17 cellular contexts compared by ENCODE assay signal in genomic region chr22:29330291-29330690, GRCh38. TPM values are rescaled to one million over a fixed set of nuclear protein-coding genes. Genes with fewer than 3 reads are reported as not detected.
DNase-seq lines count a peak whose midpoint lies in the region; ATAC-seq, FAIRE-seq and TF ChIP-seq lines count a peak whose summit lies in the region.
"Had no signal": no experiment of that assay in that cellular context is flagged by ENCODE, and none has a peak within 500 bp of the region (broad histone marks: within the 10 kb centered on the region; RNA-seq: fewer than 3 reads in every experiment).

No MANE protein-coding gene starts in this region.

- CTCF ChIA-PET in HepG2 (lab: Yijun Ruan, JAX; ENCODE audit: low intra/inter-chr PET ratio, low total read pairs) = no interaction called here

- H3K27ac Mint-ChIP-seq in HFFc6 (peak overlapping the region; percentile 84), nephron (peak overlapping the region; percentile 61 to 73 (median 63))
- no peak overlapping the region for H3K27ac Mint-ChIP-seq in stimulated activated memory B cell treated with anti-CD40 and anti-IgM and Interleukin-4, amounts not matched to agents 10 μg/mL and 1 μg/mL and 100 μg/mL, for 72 hours

- peaks cover 20% of the 10 kb centered on the region for H3K4me1 Mint-ChIP-seq in HFFc6 (ENCODE audit: low read depth)
- peaks cover 27% of the 10 kb centered on the region for H3K4me1 Mint-ChIP-seq in nephron
- H3K4me1 Mint-ChIP-seq in stimulated activated memory B cell treated with anti-CD40 and anti-IgM and Interleukin-4, amounts not matched to agents 10 μg/mL and 1 μg/mL and 100 μg/mL, for 72 hours = no peaks in the 10 kb centered on the region

- no peak for TF ChIP-seq RAD21 in HepG2 (CRISPR knock-in tag; IDR thresholded peaks at IDR 0.05)

- no peak for TF ChIP-seq EP300 in HepG2 (IDR thresholded peaks at IDR 0.05; ENCODE audit: low read depth in 2 of 2, low read length in 2 of 2)
- no peak for TF ChIP-seq EP300 in HepG2 (CRISPR knock-in tag; IDR thresholded peaks at IDR 0.05; ENCODE audit: borderline replicate concordance)

- H3K9me3 Mint-ChIP-seq in HFFc6 (no peaks in the 10 kb centered on the region), nephron (no peaks in the 10 kb centered on the region)
- H3K9me3 Mint-ChIP-seq in stimulated activated memory B cell treated with anti-CD40 and anti-IgM and Interleukin-4, amounts not matched to agents 10 μg/mL and 1 μg/mL and 100 μg/mL, for 72 hours = no peaks in the 10 kb centered on the region
- H3K9me3 Mint-ChIP-seq: H9 had no signal

- in situ Hi-C loops in HepG2 (cut with HindIII; ENCODE audit: extremely low pct_ligation_motif_present, low pct_unique_long_range_greater_than_20kb) = no loop called here

- H3K9ac ChIP-seq in HepG2 (ENCODE audit: insufficient read depth, low read depth, low read length) = no peak overlapping the region

- H3K36me3 Mint-ChIP-seq in HFFc6 (ENCODE audit: low read depth) (no peaks in the 10 kb centered on the region; the same call in 1 of the 2 replicates), nephron (ENCODE audit: low read depth) (peaks cover 8% of the 10 kb centered on the region)
- peaks cover 75% of the 10 kb centered on the region for H3K36me3 Mint-ChIP-seq in stimulated activated memory B cell treated with anti-CD40 and anti-IgM and Interleukin-4, amounts not matched to agents 10 μg/mL and 1 μg/mL and 100 μg/mL, for 72 hours

- H3K9me3 ChIP-seq in spleen (no peaks in the 10 kb centered on the region), HepG2 (ENCODE audit: low read length) (no peaks in the 10 kb centered on the region)
- H3K9me3 ChIP-seq: MG63 had no signal

- H3K36me3 ChIP-seq in spleen (peaks cover 0 to 95% (median 86%) of the 10 kb centered on the region in 6 donors), HepG2 (replicated peaks in 1 of 2; ENCODE audit: control insufficient read depth in 1 of 2, insufficient read depth in 2 of 2, low read length in 2 of 2) (peaks cover 6 to 20% of the 10 kb centered on the region in 2 experiments; a peak in 4 of 5 replicates)

- H3K27me3 ChIP-seq in spleen (replicated peaks in 1 of 7) = no peaks in the 10 kb centered on the region
- H3K27me3 ChIP-seq in HepG2 (ENCODE audit: control insufficient read depth in 1 of 2, insufficient read depth in 2 of 2, low read length in 2 of 2) = no peaks in the 10 kb centered on the region
- H3K27me3 ChIP-seq: MG63 had no signal

- FAIRE-seq in HepG2 (lab: Jason Lieb, UNC) = no peak
- FAIRE-seq: D721Med, HTR-8/SVneo had no signal

- H3K4me1 ChIP-seq in spleen (peaks cover 3 to 35% (median 17%) of the 10 kb centered on the region in 6 donors), HepG2 (ENCODE audit: insufficient read depth, low read length) (peaks cover 9% of the 10 kb centered on the region)

- POLR2A ChIA-PET in HepG2 (lab: Yijun Ruan, JAX) = no interaction called here

- H3K4me3 Mint-ChIP-seq in HFFc6 (no peak overlapping the region), nephron (no peak overlapping the region)
- H3K4me3 Mint-ChIP-seq in stimulated activated memory B cell treated with anti-CD40 and anti-IgM and Interleukin-4, amounts not matched to agents 10 μg/mL and 1 μg/mL and 100 μg/mL, for 72 hours = no peak overlapping the region
- H3K4me3 Mint-ChIP-seq: H9 had no signal

- TF ChIP-seq POLR2A in spleen (IDR thresholded peaks at IDR 0.05) (no peak), HepG2 (IDR thresholded peaks at IDR 0.05; ENCODE audit: insufficient read depth in 1 of 2, low read depth in 2 of 2, low read length in 2 of 2) (no peak)

- WGBS in spleen, 5 donors = 50 to 92% (median 83%) methylated on average over 2 to 19 of the region's 19 CpGs
- WGBS in HepG2 (ENCODE audit: low lambda C conversion rate) = 93% methylated on average over 11 of the region's 19 CpGs

- peaks cover 2% of the 10 kb centered on the region; the same call in 1 of the 2 replicates for H3K27me3 Mint-ChIP-seq in HFFc6 (ENCODE audit: insufficient read depth)
- no peaks in the 10 kb centered on the region for H3K27me3 Mint-ChIP-seq in nephron (ENCODE audit: low read depth)
- H3K27me3 Mint-ChIP-seq in stimulated activated memory B cell treated with anti-CD40 and anti-IgM and Interleukin-4, amounts not matched to agents 10 μg/mL and 1 μg/mL and 100 μg/mL, for 72 hours = no peaks in the 10 kb centered on the region

- no peak overlapping the region for H3K4me2 ChIP-seq in HepG2 (ENCODE audit: low read depth, low read length)

- no peak overlapping the region for H2AFZ ChIP-seq in HepG2 (ENCODE audit: low read length)

- H3K27ac ChIP-seq in caudate nucleus (ENCODE audit: low read depth, low read length) = peak overlapping the region; percentile 40
- H3K27ac ChIP-seq in spleen = peak overlapping the region in 5 of 8 donors; percentile 18 to 48 (median 34)
- no peak overlapping the region for H3K27ac ChIP-seq in HepG2 (ENCODE audit: extremely low read length, insufficient read depth, low read length)
- H3K27ac ChIP-seq: C4-2B had no signal

- no peak for TF ChIP-seq CTCF in HFFc6 (IDR thresholded peaks at IDR 0.05)
- no peak for TF ChIP-seq CTCF in nephron (IDR thresholded peaks at IDR 0.05; ENCODE audit: unreplicated experiment in 3 of 3)
- TF ChIP-seq CTCF in spleen (IDR thresholded peaks at IDR 0.05 in 8 of 11, conservative IDR thresholded peaks at IDR 0.05 in 3 of 11) = no peak
- no peak for TF ChIP-seq CTCF in HepG2 (CRISPR knock-in tag; IDR thresholded peaks at IDR 0.05)

- intact Hi-C loops in spleen (cut with DNase I; ENCODE audit: low total_unique reads) (no loop called here), HepG2 (cut with micrococcal nuclease; ENCODE audit: unreplicated experiment) (no loop called here)

- no TSS peak for BruUV-seq in HepG2 (replicated peaks; lab: Mats Ljungman, UMichigan)

- DNase-seq in HFFc6 (no peak), caudate nucleus (lab: John Stamatoyannopoulos, UW) (no peak), spleen (no peak), RKO (ENCODE audit: low spot score) (no peak), HepG2 (ENCODE audit: low spot score) (no peak)
- DNase-seq: MG63, NCI-H1048, NCI-H1436 treated with DMSO at 0.1 percent for 48 hours, NCI-H526 had no signal

- H3K79me2 ChIP-seq in HepG2 (ENCODE audit: insufficient read depth, low read length) = no peaks in the 10 kb centered on the region

- no peak overlapping the region for H3K4me3 ChIP-seq in spleen
- H3K4me3 ChIP-seq in HepG2 (replicated peaks in 1 of 3; ENCODE audit: insufficient read depth in 1 of 3, low read depth in 2 of 3, low read length in 3 of 3) = no peak overlapping the region
- H3K4me3 ChIP-seq: MG63 had no signal

- ATAC-seq in HG03095 (IDR thresholded peaks at IDR 0.05; ENCODE audit: unreplicated experiment) (no peak), HepG2 (no peak)
- ATAC-seq in stimulated activated memory B cell treated with anti-CD40 and anti-IgM and Interleukin-4, amounts not matched to agents 10 μg/mL and 1 μg/mL and 100 μg/mL, for 72 hours = no peak

- H4K20me1 ChIP-seq in HepG2 (ENCODE audit: insufficient read depth, low read length) = no peaks in the 10 kb centered on the region

RNA-seq across cellular contexts. Expression of gene RASL10A, which starts 14.8 kb away (rescaled TPM):
- under 1 TPM in 2 of 6 experiments, not detected in 4; 0.24 to 0.28 TPM for total RNA-seq in HFFc6 (2021; fragmentation: NEBNext Ultra II Directional; extraction: Animal tissue kit (Norgen Biotek cat#: 25700))
- total RNA-seq in spleen (1 to 10 TPM in 5 of 7 donors, under 1 TPM in 2; 0.54 to 4.6 (median 2.0) TPM), HepG2 (2016; rRNA removed; fragmentation: Illumina TruSeq; extraction: Trizol) (0.22 TPM in 1 of 2 replicates, not detected in the other)
- polyA plus RNA-seq in spleen (1 to 10 TPM; 1.8 to 6.1 (median 2.9) TPM), HepG2 (2011; rRNA removed) (0.05 and 0.08 TPM in 2 replicates)
- total RNA-seq in HepG2 (2016; cell fraction: cytosol; rRNA removed; fragmentation: Illumina TruSeq; extraction: Trizol; ENCODE audit: low read depth) = not detected in 2 replicates
- not detected in 2 replicates for total RNA-seq in HepG2 (2016; cell fraction: insoluble cytoplasmic fraction; rRNA removed; fragmentation: Illumina TruSeq; extraction: Trizol)
- total RNA-seq in HepG2 (2016; cell fraction: membrane; rRNA removed; fragmentation: Illumina TruSeq; extraction: Trizol) = not detected in 2 replicates
- not detected in 2 replicates for total RNA-seq in HepG2 (2016; cell fraction: nucleus; rRNA removed; fragmentation: Illumina TruSeq; extraction: Trizol)
- 0.08 and 0.17 TPM in 2 replicates for polyA plus RNA-seq in HepG2 (2011; cell fraction: cytosol; rRNA removed)
- 0.40 and 1.6 TPM in 2 replicates for polyA plus RNA-seq in HepG2 (2011; cell fraction: nucleus; rRNA removed)
- not detected in 2 replicates for polyA plus RNA-seq in HepG2 (2012)
- not detected in 2 replicates for polyA plus RNA-seq in HepG2 (2016; cell fraction: cytosol; fragmentation: Illumina TruSeq; extraction: Trizol; ENCODE audit: low read depth)
- polyA plus RNA-seq in HepG2 (2016; cell fraction: insoluble cytoplasmic fraction; fragmentation: Illumina TruSeq; extraction: Trizol; ENCODE audit: low read depth) = not detected in 2 replicates
- polyA plus RNA-seq in HepG2 (2016; cell fraction: membrane; fragmentation: Illumina TruSeq; extraction: Trizol; ENCODE audit: low read depth) = not detected in 2 replicates
- polyA plus RNA-seq in HepG2 (2016; cell fraction: nucleus; fragmentation: Illumina TruSeq; extraction: Trizol; ENCODE audit: insufficient read depth, low read depth) = 1.5 TPM in 1 of 2 replicates, not detected in the other
- 0.09 TPM in 1 of 2 replicates, not detected in the other for polyA minus RNA-seq in HepG2 (2011; rRNA and poly(A)+ RNA removed; ENCODE audit: low replicate concordance)
- polyA minus RNA-seq in HepG2 (2011; cell fraction: cytosol; rRNA and poly(A)+ RNA removed) = not detected in 2 replicates
- not detected in 2 replicates for polyA minus RNA-seq in HepG2 (2011; cell fraction: nucleus; rRNA and poly(A)+ RNA removed)
- total RNA-seq: SK-MEL-5 had no signal

RNA-seq across cellular contexts. Expression of gene GAS2L1, which starts 23.8 kb away (rescaled TPM):
- total RNA-seq in HFFc6 (2021; fragmentation: NEBNext Ultra II Directional; extraction: Animal tissue kit (Norgen Biotek cat#: 25700)) = 10 to 100 TPM; 40.5 to 48.8 (median 43.3) TPM
- 10 to 100 TPM; 13.8 to 41.5 (median 35.4) TPM for total RNA-seq in spleen
- 10 to 100 TPM in 1 of 3 donors, 1 to 10 TPM in 2; 7.0 to 21.7 (median 8.5) TPM for polyA plus RNA-seq in spleen
- total RNA-seq in HepG2 (2016; rRNA removed; fragmentation: Illumina TruSeq; extraction: Trizol) = 2.6 and 3.3 TPM in 2 replicates
- 3.1 TPM in 2 replicates for total RNA-seq in HepG2 (2016; cell fraction: cytosol; rRNA removed; fragmentation: Illumina TruSeq; extraction: Trizol; ENCODE audit: low read depth)
- 1.9 and 3.4 TPM in 2 replicates for total RNA-seq in HepG2 (2016; cell fraction: insoluble cytoplasmic fraction; rRNA removed; fragmentation: Illumina TruSeq; extraction: Trizol)
- 6.6 and 6.7 TPM in 2 replicates for total RNA-seq in HepG2 (2016; cell fraction: membrane; rRNA removed; fragmentation: Illumina TruSeq; extraction: Trizol)
- total RNA-seq in HepG2 (2016; cell fraction: nucleus; rRNA removed; fragmentation: Illumina TruSeq; extraction: Trizol) = 2.1 and 2.7 TPM in 2 replicates
- polyA plus RNA-seq in HepG2 (2011; rRNA removed) = 1.8 and 2.2 TPM in 2 replicates
- 1.8 and 3.2 TPM in 2 replicates for polyA plus RNA-seq in HepG2 (2011; cell fraction: cytosol; rRNA removed)
- 6.0 and 8.0 TPM in 2 replicates for polyA plus RNA-seq in HepG2 (2011; cell fraction: nucleus; rRNA removed)
- polyA plus RNA-seq in HepG2 (2012) = 0.98 and 1.3 TPM in 2 replicates
- 4.1 and 4.7 TPM in 2 replicates for polyA plus RNA-seq in HepG2 (2016; cell fraction: cytosol; fragmentation: Illumina TruSeq; extraction: Trizol; ENCODE audit: low read depth)
- 3.4 and 4.4 TPM in 2 replicates for polyA plus RNA-seq in HepG2 (2016; cell fraction: insoluble cytoplasmic fraction; fragmentation: Illumina TruSeq; extraction: Trizol; ENCODE audit: low read depth)
- 7.9 and 8.8 TPM in 2 replicates for polyA plus RNA-seq in HepG2 (2016; cell fraction: membrane; fragmentation: Illumina TruSeq; extraction: Trizol; ENCODE audit: low read depth)
- polyA plus RNA-seq in HepG2 (2016; cell fraction: nucleus; fragmentation: Illumina TruSeq; extraction: Trizol; ENCODE audit: insufficient read depth, low read depth) = 5.9 and 7.0 TPM in 2 replicates
- 2.7 and 10.4 TPM in 2 replicates for polyA minus RNA-seq in HepG2 (2011; rRNA and poly(A)+ RNA removed; ENCODE audit: low replicate concordance)
- 1.5 and 1.6 TPM in 2 replicates for polyA minus RNA-seq in HepG2 (2011; cell fraction: cytosol; rRNA and poly(A)+ RNA removed)
- polyA minus RNA-seq in HepG2 (2011; cell fraction: nucleus; rRNA and poly(A)+ RNA removed) = 1.9 and 3.5 TPM in 2 replicates

RNA-seq across cellular contexts. Expression of gene AP1B1, which starts 58.1 kb away (rescaled TPM):
- 100 to 1,000 TPM in 1 of 6 experiments, 10 to 100 TPM in 5; 89.1 to 101 (median 89.9) TPM for total RNA-seq in HFFc6 (2021; fragmentation: NEBNext Ultra II Directional; extraction: Animal tissue kit (Norgen Biotek cat#: 25700))
- total RNA-seq in spleen (100 to 1,000 TPM in 6 of 7 donors, 10 to 100 TPM in 1; 92.6 to 150 (median 130) TPM), HepG2 (2016; rRNA removed; fragmentation: Illumina TruSeq; extraction: Trizol) (28.9 and 29.7 TPM in 2 replicates)
- polyA plus RNA-seq in spleen (10 to 100 TPM; 43.3 to 69.6 (median 56.0) TPM), HepG2 (2011; rRNA removed) (26.0 and 26.6 TPM in 2 replicates)
- 5.7 and 5.9 TPM in 2 replicates for total RNA-seq in HepG2 (2016; cell fraction: cytosol; rRNA removed; fragmentation: Illumina TruSeq; extraction: Trizol; ENCODE audit: low read depth)
- total RNA-seq in HepG2 (2016; cell fraction: insoluble cytoplasmic fraction; rRNA removed; fragmentation: Illumina TruSeq; extraction: Trizol) = 26.4 and 28.8 TPM in 2 replicates
- 13.5 and 15.5 TPM in 2 replicates for total RNA-seq in HepG2 (2016; cell fraction: membrane; rRNA removed; fragmentation: Illumina TruSeq; extraction: Trizol)
- total RNA-seq in HepG2 (2016; cell fraction: nucleus; rRNA removed; fragmentation: Illumina TruSeq; extraction: Trizol) = 18.1 and 19.1 TPM in 2 replicates
- 16.8 and 22.0 TPM in 2 replicates for polyA plus RNA-seq in HepG2 (2011; cell fraction: cytosol; rRNA removed)
- 34.0 and 38.2 TPM in 2 replicates for polyA plus RNA-seq in HepG2 (2011; cell fraction: nucleus; rRNA removed)
- polyA plus RNA-seq in HepG2 (2012) = 20.3 and 22.7 TPM in 2 replicates
- 4.3 and 4.6 TPM in 2 replicates for polyA plus RNA-seq in HepG2 (2016; cell fraction: cytosol; fragmentation: Illumina TruSeq; extraction: Trizol; ENCODE audit: low read depth)
- polyA plus RNA-seq in HepG2 (2016; cell fraction: insoluble cytoplasmic fraction; fragmentation: Illumina TruSeq; extraction: Trizol; ENCODE audit: low read depth) = 22.1 and 30.0 TPM in 2 replicates
- polyA plus RNA-seq in HepG2 (2016; cell fraction: membrane; fragmentation: Illumina TruSeq; extraction: Trizol; ENCODE audit: low read depth) = 9.7 and 10.4 TPM in 2 replicates
- polyA plus RNA-seq in HepG2 (2016; cell fraction: nucleus; fragmentation: Illumina TruSeq; extraction: Trizol; ENCODE audit: insufficient read depth, low read depth) = 30.2 and 32.6 TPM in 2 replicates
- 92.9 and 98.5 TPM in 2 replicates for polyA minus RNA-seq in HepG2 (2011; rRNA and poly(A)+ RNA removed; ENCODE audit: low replicate concordance)
- polyA minus RNA-seq in HepG2 (2011; cell fraction: cytosol; rRNA and poly(A)+ RNA removed) = 32.7 and 33.4 TPM in 2 replicates
- 19.2 and 21.4 TPM in 2 replicates for polyA minus RNA-seq in HepG2 (2011; cell fraction: nucleus; rRNA and poly(A)+ RNA removed)
